Comparison of ENCODE assay signal across 9 cellular contexts in genomic region chr5:139849942-139850341, GRCh38. TPM values are rescaled to one million over a fixed set of nuclear protein-coding genes. Genes with fewer than 3 reads are reported as not detected.
A peak's percentile ranks its signal among the peaks of the same experiment; 100 is the strongest.
DNase-seq lines count a peak whose midpoint lies in the region; TF ChIP-seq lines count a peak whose summit lies in the region.
"Had no signal": no experiment of that assay in that cellular context is flagged by ENCODE, and none has a peak within 500 bp of the region (broad histone marks: within the 10 kb centered on the region; RNA-seq: fewer than 3 reads in every experiment).

No MANE protein-coding gene starts in this region.

- no peak overlapping the region for H3K14ac ChIP-seq in H9 (ENCODE audit: insufficient read depth, low read length)

- H3K79me1 ChIP-seq in H9 (ENCODE audit: insufficient read depth, low read depth, low read length, poor library complexity, severe bottlenecking), result no peaks in the 10 kb centered on the region

- no peak for TF ChIP-seq EP300 in sigmoid colon (IDR thresholded peaks at IDR 0.05)

- H3K4me2 ChIP-seq in H9 (ENCODE audit: insufficient read depth, insufficient read length, low read length), result no peak overlapping the region

- H2AK5ac ChIP-seq in H9 (ENCODE audit: insufficient read length, low read length), result no peak overlapping the region

- H4K91ac ChIP-seq in H9 (ENCODE audit: insufficient read length, low read depth, low read length), result no peak overlapping the region

- TF ChIP-seq CTCF in endothelial cell (IDR thresholded peaks at IDR 0.05; ENCODE audit: unreplicated experiment) (no peak), sigmoid colon (IDR thresholded peaks at IDR 0.05) (no peak), H9 (conservative IDR thresholded peaks at IDR 0.05) (no peak)

- H3K9ac ChIP-seq in H9 (ENCODE audit: extremely low read depth, insufficient read length, low read length), result no peak overlapping the region

- TF ChIP-seq POLR2A in sigmoid colon (IDR thresholded peaks at IDR 0.05), result no peak

- 46 to 79% methylated on average over 2 of the region's 2 CpGs for WGBS in sigmoid colon, 2 donors
- no CpG with 5 or more reads among the region's 2 CpGs for WGBS in H9 (ENCODE audit: extremely low coverage, insufficient read length, low lambda C conversion rate)

- H3K27ac ChIP-seq in sigmoid colon, result no peak overlapping the region
- no peak overlapping the region for H3K27ac ChIP-seq in H9 (ENCODE audit: insufficient read length, low read depth, low read length)

- no peak overlapping the region for H4K5ac ChIP-seq in H9 (ENCODE audit: insufficient read length, low read depth, low read length)

- POLR2A ChIA-PET in activated CD4-positive, alpha-beta memory T cell treated with anti-CD3 and anti-CD28 coated beads, Interleukin-2, amount 10 ng/mL, durations not matched to agents 7 days and 5 days (lab: Charles Lee), result no interaction called here
- POLR2A ChIA-PET in activated CD4-positive, alpha-beta memory T cell treated with anti-CD3 and anti-CD28 coated beads for 36 hours (lab: Charles Lee), result no interaction called here

- DNase-seq in activated CD4-positive, alpha-beta memory T cell treated with anti-CD3 and anti-CD28 coated beads, Interleukin-2, amount 10 ng/mL, durations not matched to agents 7 days and 5 days, result no peak
- no peak for DNase-seq in activated CD4-positive, alpha-beta memory T cell treated with anti-CD3 and anti-CD28 coated beads for 36 hours
- DNase-seq in NCI-H2196 (lab: John Stamatoyannopoulos, UW; ENCODE audit: unreplicated experiment) (peak; percentile 83), endothelial cell (ENCODE audit: low spot score) (no peak), sigmoid colon (peak; percentile 46), MG63 (no peak), H9 (no peak)
- no peak for DNase-seq in stimulated activated CD4-positive, alpha-beta T cell treated with anti-CD3 and anti-CD28 coated beads, Interleukin-2, amount 100 ng/mL, for 48 hours

- no peak overlapping the region for H3K27ac Mint-ChIP-seq in activated CD4-positive, alpha-beta memory T cell treated with anti-CD3 and anti-CD28 coated beads, Interleukin-2, amount 10 ng/mL, durations not matched to agents 7 days and 5 days
- H3K27ac Mint-ChIP-seq in activated CD4-positive, alpha-beta memory T cell treated with anti-CD3 and anti-CD28 coated beads for 36 hours, result no peak overlapping the region
- peak overlapping the region; percentile 67 for H3K27ac Mint-ChIP-seq in endothelial cell (ENCODE audit: unreplicated experiment)
- no peak overlapping the region for H3K27ac Mint-ChIP-seq in H9

- H3T11ph ChIP-seq in H9 (ENCODE audit: low read length), result no peak overlapping the region

- H2BK5ac ChIP-seq in H9 (ENCODE audit: insufficient read length, low read length), result no peak overlapping the region

- H3K4me3 ChIP-seq in sigmoid colon, result no peak overlapping the region
- no peak overlapping the region for H3K4me3 ChIP-seq in MG63
- H3K4me3 ChIP-seq: esophagus muscularis mucosa had no signal

- no peaks in the 10 kb centered on the region for H3K79me2 ChIP-seq in H9 (ENCODE audit: insufficient read depth, low read length)

- no peaks in the 10 kb centered on the region for H4K20me1 ChIP-seq in H9 (ENCODE audit: control insufficient read depth, insufficient read depth, insufficient read length)

- no peak overlapping the region for H3K18ac ChIP-seq in H9 (ENCODE audit: insufficient read length, low read depth, low read length)

- H3K4me1 ChIP-seq in sigmoid colon (peaks cover 0 to 14% (median 11%) of the 10 kb centered on the region in 4 donors), H9 (ENCODE audit: insufficient read depth, low read length) (no peaks in the 10 kb centered on the region)

- no peak overlapping the region for H3K4ac ChIP-seq in H9 (ENCODE audit: low read depth, low read length)

- intact Hi-C loops in activated CD4-positive, alpha-beta memory T cell treated with anti-CD3 and anti-CD28 coated beads for 36 hours (cut with micrococcal nuclease), result loop anchor here (10.0 kb wide), 1 partner anchor 305 kb away; no protein-coding TSS in a partner anchor
- intact Hi-C loops in sigmoid colon (cut with DNase I), result no loop called here

- peaks cover 8% of the 10 kb centered on the region for H3K4me1 Mint-ChIP-seq in activated CD4-positive, alpha-beta memory T cell treated with anti-CD3 and anti-CD28 coated beads, Interleukin-2, amount 10 ng/mL, durations not matched to agents 7 days and 5 days
- peaks cover 8% of the 10 kb centered on the region for H3K4me1 Mint-ChIP-seq in activated CD4-positive, alpha-beta memory T cell treated with anti-CD3 and anti-CD28 coated beads for 36 hours (ENCODE audit: low read depth)
- H3K4me1 Mint-ChIP-seq in endothelial cell (ENCODE audit: unreplicated experiment), result peaks cover 22% of the 10 kb centered on the region
- H3K4me1 Mint-ChIP-seq in H9, result peaks cover 3 to 7% of the 10 kb centered on the region in 2 experiments; a peak in 2 of 4 replicates

- no peak overlapping the region for H2BK15ac ChIP-seq in H9 (ENCODE audit: low read depth, low read length)

- no peak overlapping the region for H3K23ac ChIP-seq in H9 (ENCODE audit: insufficient read length, low read depth, low read length)

- H4K8ac ChIP-seq in H9 (replicated peaks; ENCODE audit: insufficient read length, low read depth, low read length), result no peak overlapping the region

- no peak overlapping the region for H2AFZ ChIP-seq in H9 (ENCODE audit: low read length)

- H3K56ac ChIP-seq in H9 (ENCODE audit: insufficient read length, low read depth, low read length), result no peak overlapping the region

- H2BK20ac ChIP-seq in H9 (ENCODE audit: low read depth, low read length, poor library complexity, severe bottlenecking), result no peak overlapping the region

- no peaks in the 10 kb centered on the region for H3K23me2 ChIP-seq in H9 (ENCODE audit: insufficient read length, low read depth, low read length, poor library complexity, severe bottlenecking)

- H3K27me3 ChIP-seq in sigmoid colon (no peaks in the 10 kb centered on the region), MG63 (no peaks in the 10 kb centered on the region), H9 (ENCODE audit: insufficient read depth, low read length) (peaks cover 17% of the 10 kb centered on the region; the same call in 1 of the 2 replicates)
- H3K27me3 ChIP-seq: esophagus muscularis mucosa had no signal

- H3K27me3 Mint-ChIP-seq in activated CD4-positive, alpha-beta memory T cell treated with anti-CD3 and anti-CD28 coated beads, Interleukin-2, amount 10 ng/mL, durations not matched to agents 7 days and 5 days, result peaks cover 35% of the 10 kb centered on the region
- H3K27me3 Mint-ChIP-seq in activated CD4-positive, alpha-beta memory T cell treated with anti-CD3 and anti-CD28 coated beads for 36 hours, result peaks cover 11% of the 10 kb centered on the region
- H3K27me3 Mint-ChIP-seq in endothelial cell (ENCODE audit: unreplicated experiment) (peaks cover 25% of the 10 kb centered on the region), H9 (ENCODE audit: low read depth) (peaks cover 70% of the 10 kb centered on the region)

- peaks cover 0 to 13% (median 0%) of the 10 kb centered on the region in 4 donors for H3K36me3 ChIP-seq in sigmoid colon
- H3K36me3 ChIP-seq in MG63, result no peaks in the 10 kb centered on the region

- H3K9me3 Mint-ChIP-seq in activated CD4-positive, alpha-beta memory T cell treated with anti-CD3 and anti-CD28 coated beads, Interleukin-2, amount 10 ng/mL, durations not matched to agents 7 days and 5 days, result no peaks in the 10 kb centered on the region
- H3K9me3 Mint-ChIP-seq in activated CD4-positive, alpha-beta memory T cell treated with anti-CD3 and anti-CD28 coated beads for 36 hours, result no peaks in the 10 kb centered on the region
- H3K9me3 Mint-ChIP-seq in endothelial cell (ENCODE audit: unreplicated experiment) (no peaks in the 10 kb centered on the region), H9 (no peaks in the 10 kb centered on the region)

- H3K9me3 ChIP-seq in sigmoid colon (no peaks in the 10 kb centered on the region), MG63 (no peaks in the 10 kb centered on the region), H9 (ENCODE audit: control insufficient read depth, low read depth, low read length) (no peaks in the 10 kb centered on the region)
- H3K9me3 ChIP-seq: esophagus muscularis mucosa had no signal

- no peak overlapping the region for H2BK120ac ChIP-seq in H9 (ENCODE audit: low read depth, low read length, poor library complexity, severe bottlenecking)

- H3K4me3 Mint-ChIP-seq in activated CD4-positive, alpha-beta memory T cell treated with anti-CD3 and anti-CD28 coated beads, Interleukin-2, amount 10 ng/mL, durations not matched to agents 7 days and 5 days, result peak overlapping the region; percentile 3
- H3K4me3 Mint-ChIP-seq in activated CD4-positive, alpha-beta memory T cell treated with anti-CD3 and anti-CD28 coated beads for 36 hours, result no peak overlapping the region
- H3K4me3 Mint-ChIP-seq in endothelial cell (ENCODE audit: unreplicated experiment), result no peak overlapping the region
- H3K4me3 Mint-ChIP-seq in H9, result no peak overlapping the region; a peak in 1 of 5 replicates

- CTCF ChIA-PET in activated CD4-positive, alpha-beta memory T cell treated with anti-CD3 and anti-CD28 coated beads, Interleukin-2, amount 10 ng/mL, durations not matched to agents 7 days and 5 days (lab: Charles Lee), result interaction anchor here (0.8 to 2.4 kb wide), 4 partner anchors 13 to 84 kb away, joined by 3 to 8 read pairs (median 4); no protein-coding TSS in a partner anchor
- CTCF ChIA-PET in activated CD4-positive, alpha-beta memory T cell treated with anti-CD3 and anti-CD28 coated beads for 36 hours (lab: Charles Lee), result interaction anchor here (0.9 to 3.2 kb wide), 6 partner anchors 13 to 121 kb away, joined by 3 to 22 read pairs (median 8); no protein-coding TSS in a partner anchor

- no peaks in the 10 kb centered on the region for H3K36me3 Mint-ChIP-seq in activated CD4-positive, alpha-beta memory T cell treated with anti-CD3 and anti-CD28 coated beads, Interleukin-2, amount 10 ng/mL, durations not matched to agents 7 days and 5 days (ENCODE audit: low read depth)
- no peaks in the 10 kb centered on the region for H3K36me3 Mint-ChIP-seq in activated CD4-positive, alpha-beta memory T cell treated with anti-CD3 and anti-CD28 coated beads for 36 hours
- H3K36me3 Mint-ChIP-seq in endothelial cell (ENCODE audit: low read depth, unreplicated experiment) (no peaks in the 10 kb centered on the region), H9 (ENCODE audit: insufficient read depth in 1 of 3, low read depth in 3 of 3) (no peaks in the 10 kb centered on the region)

- H2BK12ac ChIP-seq in H9 (ENCODE audit: insufficient read length, low read depth, low read length), result no peak overlapping the region

RNA-seq across cellular contexts. Expression of gene PSD2, which starts 54.3 kb away (rescaled TPM):
- total RNA-seq in activated CD4-positive, alpha-beta memory T cell treated with anti-CD3 and anti-CD28 coated beads, Interleukin-2, amount 10 ng/mL, durations not matched to agents 7 days and 5 days, result not detected
- not detected for total RNA-seq in activated CD4-positive, alpha-beta memory T cell treated with anti-CD3 and anti-CD28 coated beads for 36 hours
- total RNA-seq in endothelial cell (ENCODE audit: unreplicated experiment), result 0.15 TPM
- under 1 TPM in 2 of 4 donors, not detected in 2; under 0.01 to 0.28 TPM for total RNA-seq in sigmoid colon
- polyA plus RNA-seq in sigmoid colon, result under 1 TPM in 1 of 3 donors, not detected in 2; 0.10 TPM
- total RNA-seq in MG63 (2014; rRNA removed; shearing (Covaris generic); ENCODE audit: low replicate concordance), result 0.16 TPM in 1 of 2 replicates, not detected in the other
- 0.09 and 0.22 TPM in 2 replicates for total RNA-seq in H9 (2021)

Comparison
In these comparisons a context has a peak if more than half of its experiments do, and no peak if none do; other contexts are left out.
1. DNase-seq: peak in NCI-H2196 (single experiment) and sigmoid colon (single experiment); none in activated CD4-positive, alpha-beta memory T cell treated with anti-CD3 and anti-CD28 coated beads, Interleukin-2, amount 10 ng/mL, durations not matched to agents 7 days and 5 days (single experiment), activated CD4-positive, alpha-beta memory T cell treated with anti-CD3 and anti-CD28 coated beads for 36 hours (single experiment), endothelial cell (single experiment), MG63 (single experiment), stimulated activated CD4-positive, alpha-beta T cell treated with anti-CD3 and anti-CD28 coated beads, Interleukin-2, amount 100 ng/mL, for 48 hours (0 of 2) and H9 (single experiment).